ENCODE assay signal across 8 cellular contexts in genomic region chr4:2797545-2798305, GRCh38. TPM values are rescaled to one million over a fixed set of nuclear protein-coding genes. Genes with fewer than 3 reads are reported as not detected.
DNase-seq lines count a peak whose midpoint lies in the region; ATAC-seq, FAIRE-seq and TF ChIP-seq lines count a peak whose summit lies in the region.

No MANE protein-coding gene starts in this region.

- no peak overlapping the region for H2AFZ ChIP-seq in MM.1S (ENCODE audit: low read length)

- no peaks in the 10 kb centered on the region for H3F3A ChIP-seq in MM.1S (ENCODE audit: insufficient read depth, low read length)

- H3K9me3 ChIP-seq in WERI-Rb-1 (ENCODE audit: severe bottlenecking) (no peaks in the 10 kb centered on the region), MM.1S (replicated peaks; ENCODE audit: insufficient read depth, low read length) (no peaks in the 10 kb centered on the region)

- H3K4me1 ChIP-seq in rectal smooth muscle tissue (ENCODE audit: control insufficient read depth, insufficient read depth, low read length) (peaks cover 33% of the 10 kb centered on the region), MM.1S (ENCODE audit: low read length) (0 out of 2 replicates have a peak, but pooled peaks cover 8% of the 10 kb centered on the region)

- no peaks in the 10 kb centered on the region for H3K9me3 Mint-ChIP-seq in endothelial cell (ENCODE audit: unreplicated experiment)

- ATAC-seq in omental fat pad (ENCODE audit: low FRiP score), result no peak

- no peaks in the 10 kb centered on the region for H3K36me3 Mint-ChIP-seq in endothelial cell (ENCODE audit: low read depth, unreplicated experiment)

- peaks cover 28% of the 10 kb centered on the region for H3K4me1 Mint-ChIP-seq in endothelial cell (ENCODE audit: unreplicated experiment)

- no peak overlapping the region for H3K4me3 ChIP-seq in WERI-Rb-1 (ENCODE audit: low read depth, low read length)
- no peak overlapping the region for H3K4me3 ChIP-seq in rectal smooth muscle tissue (ENCODE audit: low read length)
- no peak overlapping the region for H3K4me3 ChIP-seq in MM.1S (ENCODE audit: low read length)

- no peak overlapping the region for H3K27ac Mint-ChIP-seq in endothelial cell (ENCODE audit: unreplicated experiment)

- FAIRE-seq in GM12892 (lab: Jason Lieb, UNC), result peak; percentile 5

- H3K4me3 Mint-ChIP-seq in endothelial cell (ENCODE audit: unreplicated experiment), result peak overlapping the region; percentile 56

- TF ChIP-seq CTCF in WERI-Rb-1 (IDR thresholded peaks at IDR 0.05; ENCODE audit: low read depth, low read length) (no peak), endothelial cell (IDR thresholded peaks at IDR 0.05; ENCODE audit: unreplicated experiment) (no peak), omental fat pad (IDR thresholded peaks at IDR 0.05) (no peak), MM.1S (IDR thresholded peaks at IDR 0.05; ENCODE audit: low read length) (no peak)

- no peaks in the 10 kb centered on the region for H4K20me1 ChIP-seq in MM.1S (ENCODE audit: insufficient read depth, low read length)

- H3K27me3 Mint-ChIP-seq in endothelial cell (ENCODE audit: unreplicated experiment), result peaks cover 3% of the 10 kb centered on the region

- DNase-seq in GM12892 (ENCODE audit: insufficient read length), result no peak
- DNase-seq in WERI-Rb-1, result peak; percentile 5
- peak; percentile 3 for DNase-seq in endothelial cell (ENCODE audit: low spot score)
- no peak for DNase-seq in omental fat pad (ENCODE audit: low spot score)
- no peak for DNase-seq in MM.1S
- DNase-seq in AG20443 (ENCODE audit: low spot score), result no peak
- no peak for DNase-seq in NCI-H146 (lab: John Stamatoyannopoulos, UW)

- TF ChIP-seq POLR2A in GM12892 (IDR thresholded peaks at IDR 0.05; ENCODE audit: low read depth, low read length), result no peak

- no peaks in the 10 kb centered on the region for H3K9me2 ChIP-seq in MM.1S (replicated peaks; ENCODE audit: insufficient read depth, low read length)

- no peaks in the 10 kb centered on the region for H3K79me2 ChIP-seq in MM.1S (ENCODE audit: low read length)

- H3K27me3 ChIP-seq in WERI-Rb-1 (ENCODE audit: insufficient read depth, low read depth, severe bottlenecking) (no peaks in the 10 kb centered on the region), rectal smooth muscle tissue (ENCODE audit: control insufficient read depth, insufficient read depth, low read length) (no peaks in the 10 kb centered on the region), MM.1S (replicated peaks; ENCODE audit: insufficient read depth, low read length) (no peaks in the 10 kb centered on the region)

- peak overlapping the region; percentile 16; the same call in 1 of the 2 replicates for H3K27ac ChIP-seq in WERI-Rb-1
- peak overlapping the region; percentile 52 for H3K27ac ChIP-seq in rectal smooth muscle tissue (ENCODE audit: low read depth, low read length)
- H3K27ac ChIP-seq in MM.1S (ENCODE audit: low read length), result no peak overlapping the region

- H3K9ac ChIP-seq in rectal smooth muscle tissue (ENCODE audit: low read length) (no peak overlapping the region), MM.1S (ENCODE audit: low read length) (no peak overlapping the region)

- peaks cover 3% of the 10 kb centered on the region for H3K36me3 ChIP-seq in WERI-Rb-1
- H3K36me3 ChIP-seq in rectal smooth muscle tissue (ENCODE audit: control insufficient read depth, insufficient read depth, low read length), result no peaks in the 10 kb centered on the region
- H3K36me3 ChIP-seq in MM.1S (replicated peaks; ENCODE audit: insufficient read depth, low read length), result no peaks in the 10 kb centered on the region

- no peak overlapping the region for H3K4me2 ChIP-seq in MM.1S (ENCODE audit: low read depth, low read length)

RNA-seq across cellular contexts. Expression of gene SH3BP2, which starts 4.8 kb away (rescaled TPM):
- 27.8 TPM for polyA plus RNA-seq in GM12892 (2012; ENCODE audit: missing spikeins)
- 150 TPM for total RNA-seq in endothelial cell (ENCODE audit: unreplicated experiment)
- total RNA-seq in omental fat pad, result 100 to 1,000 TPM in 1 of 4 donors, 10 to 100 TPM in 3; 26.2 to 109 (median 66.0) TPM

RNA-seq across cellular contexts. Expression of gene TNIP2, which starts 41.6 kb away (rescaled TPM):
- polyA plus RNA-seq in GM12892 (2012; ENCODE audit: missing spikeins), result 35.5 TPM
- total RNA-seq in endothelial cell (ENCODE audit: unreplicated experiment) (29.3 TPM), omental fat pad (100 to 1,000 TPM in 1 of 4 donors, 10 to 100 TPM in 3; 50.1 to 108 (median 75.4) TPM)

RNA-seq across cellular contexts. Expression of gene ADD1, which starts 45.9 kb away (rescaled TPM):
- polyA plus RNA-seq in GM12892 (2012; ENCODE audit: missing spikeins), result 77.1 TPM
- total RNA-seq in endothelial cell (ENCODE audit: unreplicated experiment), result 337 TPM
- total RNA-seq in omental fat pad, result 100 to 1,000 TPM; 155 to 269 (median 177) TPM

Comparison
In these comparisons a context has a peak if more than half of its experiments do, and no peak if none do; other contexts are left out.
1. DNase-seq: peak in WERI-Rb-1 (single experiment) and endothelial cell (single experiment); none in GM12892 (single experiment), omental fat pad (single experiment), MM.1S (single experiment), AG20443 (single experiment) and NCI-H146 (single experiment).